In the genomic region with DNA sequence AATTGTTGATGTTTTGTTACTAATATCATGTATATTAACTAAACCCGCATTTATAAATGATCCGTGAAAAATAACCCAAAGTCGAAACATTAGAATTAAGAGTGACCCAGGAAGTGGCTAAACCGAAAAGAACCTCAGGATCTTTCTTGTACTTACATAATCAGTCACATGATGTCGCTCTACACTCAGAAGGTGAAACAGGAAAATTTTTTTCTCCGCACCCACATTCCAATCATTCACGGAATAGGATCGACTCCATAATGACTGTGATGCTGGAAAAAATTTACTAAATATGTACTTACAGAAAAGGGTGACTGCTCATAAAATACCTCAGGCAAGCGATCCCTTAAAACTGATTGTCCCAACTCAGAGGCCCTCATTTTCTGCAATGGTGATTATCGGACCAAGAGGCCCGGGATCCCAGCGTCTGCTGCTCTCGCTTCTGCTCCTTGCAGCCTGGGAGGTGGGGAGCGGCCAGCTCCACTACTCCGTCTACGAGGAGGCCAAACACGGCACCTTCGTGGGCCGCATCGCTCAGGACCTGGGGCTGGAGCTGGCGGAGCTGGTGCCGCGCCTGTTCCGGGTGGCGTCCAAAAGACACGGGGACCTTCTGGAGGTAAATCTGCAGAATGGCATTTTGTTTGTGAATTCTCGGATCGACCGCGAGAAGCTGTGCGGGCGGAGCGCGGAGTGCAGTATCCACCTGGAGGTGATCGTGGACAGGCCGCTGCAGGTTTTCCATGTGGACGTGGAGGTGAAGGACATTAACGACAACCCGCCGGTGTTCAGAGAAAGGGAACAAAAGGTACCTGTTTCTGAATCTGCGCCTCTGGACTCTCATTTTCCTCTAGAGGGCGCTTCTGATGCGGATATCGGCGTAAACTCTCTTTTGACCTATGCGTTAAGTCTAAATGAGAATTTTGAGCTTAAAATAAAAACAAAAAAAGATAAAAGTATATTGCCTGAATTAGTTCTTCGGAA, we compare ENCODE assay signal across 1 cellular context.
TF ChIP-seq lines count a peak whose summit lies in the region.

A gene with protein sequence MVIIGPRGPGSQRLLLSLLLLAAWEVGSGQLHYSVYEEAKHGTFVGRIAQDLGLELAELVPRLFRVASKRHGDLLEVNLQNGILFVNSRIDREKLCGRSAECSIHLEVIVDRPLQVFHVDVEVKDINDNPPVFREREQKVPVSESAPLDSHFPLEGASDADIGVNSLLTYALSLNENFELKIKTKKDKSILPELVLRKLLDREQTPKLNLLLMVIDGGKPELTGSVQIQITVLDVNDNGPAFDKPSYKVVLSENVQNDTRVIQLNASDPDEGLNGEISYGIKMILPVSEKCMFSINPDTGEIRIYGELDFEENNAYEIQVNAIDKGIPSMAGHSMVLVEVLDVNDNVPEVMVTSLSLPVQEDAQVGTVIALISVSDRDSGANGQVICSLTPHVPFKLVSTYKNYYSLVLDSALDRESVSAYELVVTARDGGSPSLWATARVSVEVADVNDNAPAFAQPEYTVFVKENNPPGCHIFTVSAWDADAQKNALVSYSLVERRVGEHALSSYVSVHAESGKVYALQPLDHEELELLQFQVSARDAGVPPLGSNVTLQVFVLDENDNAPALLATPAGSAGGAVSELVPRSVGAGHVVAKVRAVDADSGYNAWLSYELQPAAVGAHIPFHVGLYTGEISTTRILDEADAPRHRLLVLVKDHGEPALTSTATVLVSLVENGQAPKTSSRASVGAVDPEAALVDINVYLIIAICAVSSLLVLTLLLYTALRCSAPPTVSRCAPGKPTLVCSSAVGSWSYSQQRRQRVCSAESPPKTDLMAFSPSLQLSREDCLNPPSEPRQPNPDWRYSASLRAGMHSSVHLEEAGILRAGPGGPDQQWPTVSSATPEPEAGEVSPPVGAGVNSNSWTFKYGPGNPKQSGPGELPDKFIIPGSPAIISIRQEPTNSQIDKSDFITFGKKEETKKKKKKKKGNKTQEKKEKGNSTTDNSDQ (plus strand): TSS at position 224 of the 981 bp plus-strand sequence. CDS start 165 bp downstream, at position 389.

TF ChIP-seq in H1, 55 proteins besides CTCF, POLR2A, EP300 and RAD21:
- TF ChIP-seq RFX5 (IDR thresholded peaks at IDR 0.05; ENCODE audit: borderline replicate concordance, low read depth, low read length) (no peak), ZNF274 (IDR thresholded peaks at IDR 0.05; ENCODE audit: borderline replicate concordance, extremely low read depth, low read length) (no peak), CHD2 (IDR thresholded peaks at IDR 0.05; ENCODE audit: low read length) (no peak), SAP30 (IDR thresholded peaks at IDR 0.05; ENCODE audit: insufficient read depth, insufficient replicate concordance, low read length) (no peak), KDM4A (IDR thresholded peaks at IDR 0.05; ENCODE audit: low read depth, low read length, severe bottlenecking) (peak; percentile 53), TCF12 (IDR thresholded peaks at IDR 0.05; ENCODE audit: low read depth, low read length) (no peak), SRF (IDR thresholded peaks at IDR 0.05; ENCODE audit: low read depth, low read length) (no peak), CHD1 (IDR thresholded peaks at IDR 0.05; ENCODE audit: low read depth, low read length) (no peak), CEBPB (IDR thresholded peaks at IDR 0.05; ENCODE audit: low read depth, low read length) (peak; percentile 31; the same call in 1 of the 2 replicates), HDAC2 (IDR thresholded peaks at IDR 0.05; ENCODE audit: borderline replicate concordance in 1 of 2, low read depth in 2 of 2, low read length in 2 of 2) (no peak), GTF2F1 (IDR thresholded peaks at IDR 0.05; ENCODE audit: borderline replicate concordance, low read depth, low read length) (no peak), SIRT6 (IDR thresholded peaks at IDR 0.05; ENCODE audit: low read length) (no peak), TAF1 (IDR thresholded peaks at IDR 0.05; ENCODE audit: low read depth, low read length) (0 out of 2 replicates have a peak, but pooled peaks have one; percentile 25), SP1 (IDR thresholded peaks at IDR 0.05; ENCODE audit: low read depth, low read length) (no peak), KDM5A (IDR thresholded peaks at IDR 0.05; ENCODE audit: low read length) (no peak), RNF2 (IDR thresholded peaks at IDR 0.05; ENCODE audit: borderline replicate concordance, low read depth, low read length, missing control alignments, poor library complexity, severe bottlenecking) (no peak), NANOG (IDR thresholded peaks at IDR 0.05; ENCODE audit: insufficient read depth, low read depth, low read length, poor library complexity, severe bottlenecking) (no peak), ASH2L (IDR thresholded peaks at IDR 0.05; ENCODE audit: low read length) (peak; percentile 46), TAF7 (optimal IDR thresholded peaks at IDR 0.05; ENCODE audit: borderline replicate concordance, low read depth, low read length) (no peak), SIN3A (conservative IDR thresholded peaks at IDR 0.05 in 1 of 2, IDR thresholded peaks at IDR 0.05 in 1 of 2; ENCODE audit: low read depth in 1 of 2, low read length in 2 of 2) (peak in 1 of 2 experiments; percentile 40; a peak in 1 of 4 replicates), GABPA (IDR thresholded peaks at IDR 0.05; ENCODE audit: borderline replicate concordance, insufficient read depth, low read length) (no peak), TEAD4 (IDR thresholded peaks at IDR 0.05; ENCODE audit: low read depth, low read length) (peak; percentile 77), TBP (IDR thresholded peaks at IDR 0.05; ENCODE audit: low read depth, low read length) (0 out of 2 replicates have a peak, but pooled peaks have one; percentile 31), JUN (IDR thresholded peaks at IDR 0.05; ENCODE audit: low read depth, low read length) (no peak)
- TF ChIP-seq, protein P1, sequence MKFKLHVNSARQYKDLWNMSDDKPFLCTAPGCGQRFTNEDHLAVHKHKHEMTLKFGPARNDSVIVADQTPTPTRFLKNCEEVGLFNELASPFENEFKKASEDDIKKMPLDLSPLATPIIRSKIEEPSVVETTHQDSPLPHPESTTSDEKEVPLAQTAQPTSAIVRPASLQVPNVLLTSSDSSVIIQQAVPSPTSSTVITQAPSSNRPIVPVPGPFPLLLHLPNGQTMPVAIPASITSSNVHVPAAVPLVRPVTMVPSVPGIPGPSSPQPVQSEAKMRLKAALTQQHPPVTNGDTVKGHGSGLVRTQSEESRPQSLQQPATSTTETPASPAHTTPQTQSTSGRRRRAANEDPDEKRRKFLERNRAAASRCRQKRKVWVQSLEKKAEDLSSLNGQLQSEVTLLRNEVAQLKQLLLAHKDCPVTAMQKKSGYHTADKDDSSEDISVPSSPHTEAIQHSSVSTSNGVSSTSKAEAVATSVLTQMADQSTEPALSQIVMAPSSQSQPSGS (IDR thresholded peaks at IDR 0.05; ENCODE audit: low read length) = no peak
- TF ChIP-seq, protein P2, sequence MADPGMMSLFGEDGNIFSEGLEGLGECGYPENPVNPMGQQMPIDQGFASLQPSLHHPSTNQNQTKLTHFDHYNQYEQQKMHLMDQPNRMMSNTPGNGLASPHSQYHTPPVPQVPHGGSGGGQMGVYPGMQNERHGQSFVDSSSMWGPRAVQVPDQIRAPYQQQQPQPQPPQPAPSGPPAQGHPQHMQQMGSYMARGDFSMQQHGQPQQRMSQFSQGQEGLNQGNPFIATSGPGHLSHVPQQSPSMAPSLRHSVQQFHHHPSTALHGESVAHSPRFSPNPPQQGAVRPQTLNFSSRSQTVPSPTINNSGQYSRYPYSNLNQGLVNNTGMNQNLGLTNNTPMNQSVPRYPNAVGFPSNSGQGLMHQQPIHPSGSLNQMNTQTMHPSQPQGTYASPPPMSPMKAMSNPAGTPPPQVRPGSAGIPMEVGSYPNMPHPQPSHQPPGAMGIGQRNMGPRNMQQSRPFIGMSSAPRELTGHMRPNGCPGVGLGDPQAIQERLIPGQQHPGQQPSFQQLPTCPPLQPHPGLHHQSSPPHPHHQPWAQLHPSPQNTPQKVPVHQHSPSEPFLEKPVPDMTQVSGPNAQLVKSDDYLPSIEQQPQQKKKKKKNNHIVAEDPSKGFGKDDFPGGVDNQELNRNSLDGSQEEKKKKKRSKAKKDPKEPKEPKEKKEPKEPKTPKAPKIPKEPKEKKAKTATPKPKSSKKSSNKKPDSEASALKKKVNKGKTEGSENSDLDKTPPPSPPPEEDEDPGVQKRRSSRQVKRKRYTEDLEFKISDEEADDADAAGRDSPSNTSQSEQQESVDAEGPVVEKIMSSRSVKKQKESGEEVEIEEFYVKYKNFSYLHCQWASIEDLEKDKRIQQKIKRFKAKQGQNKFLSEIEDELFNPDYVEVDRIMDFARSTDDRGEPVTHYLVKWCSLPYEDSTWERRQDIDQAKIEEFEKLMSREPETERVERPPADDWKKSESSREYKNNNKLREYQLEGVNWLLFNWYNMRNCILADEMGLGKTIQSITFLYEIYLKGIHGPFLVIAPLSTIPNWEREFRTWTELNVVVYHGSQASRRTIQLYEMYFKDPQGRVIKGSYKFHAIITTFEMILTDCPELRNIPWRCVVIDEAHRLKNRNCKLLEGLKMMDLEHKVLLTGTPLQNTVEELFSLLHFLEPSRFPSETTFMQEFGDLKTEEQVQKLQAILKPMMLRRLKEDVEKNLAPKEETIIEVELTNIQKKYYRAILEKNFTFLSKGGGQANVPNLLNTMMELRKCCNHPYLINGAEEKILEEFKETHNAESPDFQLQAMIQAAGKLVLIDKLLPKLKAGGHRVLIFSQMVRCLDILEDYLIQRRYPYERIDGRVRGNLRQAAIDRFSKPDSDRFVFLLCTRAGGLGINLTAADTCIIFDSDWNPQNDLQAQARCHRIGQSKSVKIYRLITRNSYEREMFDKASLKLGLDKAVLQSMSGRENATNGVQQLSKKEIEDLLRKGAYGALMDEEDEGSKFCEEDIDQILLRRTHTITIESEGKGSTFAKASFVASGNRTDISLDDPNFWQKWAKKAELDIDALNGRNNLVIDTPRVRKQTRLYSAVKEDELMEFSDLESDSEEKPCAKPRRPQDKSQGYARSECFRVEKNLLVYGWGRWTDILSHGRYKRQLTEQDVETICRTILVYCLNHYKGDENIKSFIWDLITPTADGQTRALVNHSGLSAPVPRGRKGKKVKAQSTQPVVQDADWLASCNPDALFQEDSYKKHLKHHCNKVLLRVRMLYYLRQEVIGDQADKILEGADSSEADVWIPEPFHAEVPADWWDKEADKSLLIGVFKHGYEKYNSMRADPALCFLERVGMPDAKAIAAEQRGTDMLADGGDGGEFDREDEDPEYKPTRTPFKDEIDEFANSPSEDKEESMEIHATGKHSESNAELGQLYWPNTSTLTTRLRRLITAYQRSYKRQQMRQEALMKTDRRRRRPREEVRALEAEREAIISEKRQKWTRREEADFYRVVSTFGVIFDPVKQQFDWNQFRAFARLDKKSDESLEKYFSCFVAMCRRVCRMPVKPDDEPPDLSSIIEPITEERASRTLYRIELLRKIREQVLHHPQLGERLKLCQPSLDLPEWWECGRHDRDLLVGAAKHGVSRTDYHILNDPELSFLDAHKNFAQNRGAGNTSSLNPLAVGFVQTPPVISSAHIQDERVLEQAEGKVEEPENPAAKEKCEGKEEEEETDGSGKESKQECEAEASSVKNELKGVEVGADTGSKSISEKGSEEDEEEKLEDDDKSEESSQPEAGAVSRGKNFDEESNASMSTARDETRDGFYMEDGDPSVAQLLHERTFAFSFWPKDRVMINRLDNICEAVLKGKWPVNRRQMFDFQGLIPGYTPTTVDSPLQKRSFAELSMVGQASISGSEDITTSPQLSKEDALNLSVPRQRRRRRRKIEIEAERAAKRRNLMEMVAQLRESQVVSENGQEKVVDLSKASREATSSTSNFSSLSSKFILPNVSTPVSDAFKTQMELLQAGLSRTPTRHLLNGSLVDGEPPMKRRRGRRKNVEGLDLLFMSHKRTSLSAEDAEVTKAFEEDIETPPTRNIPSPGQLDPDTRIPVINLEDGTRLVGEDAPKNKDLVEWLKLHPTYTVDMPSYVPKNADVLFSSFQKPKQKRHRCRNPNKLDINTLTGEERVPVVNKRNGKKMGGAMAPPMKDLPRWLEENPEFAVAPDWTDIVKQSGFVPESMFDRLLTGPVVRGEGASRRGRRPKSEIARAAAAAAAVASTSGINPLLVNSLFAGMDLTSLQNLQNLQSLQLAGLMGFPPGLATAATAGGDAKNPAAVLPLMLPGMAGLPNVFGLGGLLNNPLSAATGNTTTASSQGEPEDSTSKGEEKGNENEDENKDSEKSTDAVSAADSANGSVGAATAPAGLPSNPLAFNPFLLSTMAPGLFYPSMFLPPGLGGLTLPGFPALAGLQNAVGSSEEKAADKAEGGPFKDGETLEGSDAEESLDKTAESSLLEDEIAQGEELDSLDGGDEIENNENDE (IDR thresholded peaks at IDR 0.05; ENCODE audit: insufficient replicate concordance, low read length) = no peak
- TF ChIP-seq, protein P3, sequence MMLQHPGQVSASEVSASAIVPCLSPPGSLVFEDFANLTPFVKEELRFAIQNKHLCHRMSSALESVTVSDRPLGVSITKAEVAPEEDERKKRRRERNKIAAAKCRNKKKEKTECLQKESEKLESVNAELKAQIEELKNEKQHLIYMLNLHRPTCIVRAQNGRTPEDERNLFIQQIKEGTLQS (IDR thresholded peaks at IDR 0.05; ENCODE audit: insufficient read depth, low read depth, low read length) = no peak
- TF ChIP-seq, protein P4, sequence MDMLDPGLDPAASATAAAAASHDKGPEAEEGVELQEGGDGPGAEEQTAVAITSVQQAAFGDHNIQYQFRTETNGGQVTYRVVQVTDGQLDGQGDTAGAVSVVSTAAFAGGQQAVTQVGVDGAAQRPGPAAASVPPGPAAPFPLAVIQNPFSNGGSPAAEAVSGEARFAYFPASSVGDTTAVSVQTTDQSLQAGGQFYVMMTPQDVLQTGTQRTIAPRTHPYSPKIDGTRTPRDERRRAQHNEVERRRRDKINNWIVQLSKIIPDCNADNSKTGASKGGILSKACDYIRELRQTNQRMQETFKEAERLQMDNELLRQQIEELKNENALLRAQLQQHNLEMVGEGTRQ (IDR thresholded peaks at IDR 0.05; ENCODE audit: low read length) = no peak
TF ChIP-seq in H1: peak in this region for 7.
